ENCODE assay signal across 21 cellular contexts in genomic region chr7:21947056-21947455, GRCh38. TPM values are rescaled to one million over a fixed set of nuclear protein-coding genes. Genes with fewer than 3 reads are reported as not detected.
DNase-seq lines count a peak whose midpoint lies in the region; ATAC-seq and TF ChIP-seq lines count a peak whose summit lies in the region.
"Had no signal": no experiment of that assay in that cellular context is flagged by ENCODE, and none has a peak within 500 bp of the region (broad histone marks: within the 10 kb centered on the region; RNA-seq: fewer than 3 reads in every experiment).

No MANE protein-coding gene starts in this region.

- no peaks in the 10 kb centered on the region for H3K36me3 ChIP-seq in BLaER1 treated with 17β-estradiol and CSF1 and Interleukin-3, amounts not matched to agents 10 nM and 100 nM
- no peaks in the 10 kb centered on the region for H3K36me3 ChIP-seq in HCT116 (ENCODE audit: control insufficient read depth in 1 of 2, insufficient read depth in 2 of 2, low read length in 2 of 2)
- H3K36me3 ChIP-seq in OCI-LY3 (replicated peaks; ENCODE audit: low read depth, low read length) = no peaks in the 10 kb centered on the region
- H3K36me3 ChIP-seq: adrenal gland, cardiac muscle cell, lower lobe of right lung had no signal

- no peaks in the 10 kb centered on the region for H3K9me3 ChIP-seq in BLaER1 treated with 17β-estradiol and CSF1 and Interleukin-3, amounts not matched to agents 10 nM and 100 nM (replicated peaks in 1 of 11)
- H3K9me3 ChIP-seq in HCT116 (ENCODE audit: control insufficient read depth in 1 of 2, insufficient read depth in 1 of 2, low read depth in 1 of 2, low read length in 2 of 2) = no peaks in the 10 kb centered on the region
- H3K9me3 ChIP-seq in OCI-LY3 (ENCODE audit: insufficient read depth, low read length) = no peaks in the 10 kb centered on the region
- H3K9me3 ChIP-seq: adrenal gland, Caco-2, lower lobe of right lung had no signal

- peaks cover 0 to 3% (median 0%) of the 10 kb centered on the region in 7 donors for H3K9me3 Mint-ChIP-seq in naive B cell
- H3K9me3 Mint-ChIP-seq: activated T-helper 17 cell treated with anti-CD3 and anti-CD28 coated beads, Interleukin-2, amount 50 U/mL, for 72 hours; immature natural killer cell; stimulated activated naive CD8-positive, alpha-beta T cell treated with anti-CD3 and anti-CD28 coated beads, Interleukin-15, Interleukin-2, amounts not matched to agents 100 ng/mL and 50 ng/mL, for 24 hours had no signal

- H3K27me3 Mint-ChIP-seq in naive B cell = no peaks in the 10 kb centered on the region

- peak overlapping the region; percentile 23 for H2AFZ ChIP-seq in HCT116 (ENCODE audit: low read depth, low read length, poor library complexity, severe bottlenecking)
- no peak overlapping the region for H2AFZ ChIP-seq in OCI-LY3 (ENCODE audit: low read depth, low read length)

- DNase-seq in HCT116 (ENCODE audit: low read depth, low spot score) (no peak), naive B cell (no peak), hepatic stellate cell (ENCODE audit: low spot score) (no peak), lower leg skin (ENCODE audit: low spot score in 2 of 2) (no peak)
- DNase-seq: adrenal gland; Caco-2; glutamatergic neuron; immature natural killer cell; KBM-7; lower lobe of right lung; NCI-H1105; right cardiac atrium; stimulated activated CD4-positive, alpha-beta T cell treated with anti-CD3 and anti-CD28 coated beads, Interleukin-15, amount 100 ng/mL, for 24 hours had no signal

- peaks cover 36 to 54% (median 51%) of the 10 kb centered on the region in 10 experiments for H3K4me1 ChIP-seq in BLaER1 treated with 17β-estradiol and CSF1 and Interleukin-3, amounts not matched to agents 10 nM and 100 nM
- peaks cover 12 to 19% of the 10 kb centered on the region in 2 experiments for H3K4me1 ChIP-seq in HCT116 (ENCODE audit: control insufficient read depth in 1 of 2, insufficient read depth in 2 of 2, low read length in 2 of 2)
- peaks cover 47% of the 10 kb centered on the region for H3K4me1 ChIP-seq in OCI-LY3 (ENCODE audit: low read length)

- RAD21 ChIA-PET in HCT116 (lab: Charles Lee; ENCODE audit: low non-redundant PET in 1 of 2, low total read pairs in 2 of 2, uncharacterized antibody in 2 of 2, unreplicated experiment in 2 of 2) = no interaction called here

- H3K4me1 Mint-ChIP-seq in naive B cell = peaks cover 42 to 65% (median 59%) of the 10 kb centered on the region in 3 donors
- H3K4me1 Mint-ChIP-seq: activated T-helper 17 cell treated with anti-CD3 and anti-CD28 coated beads, Interleukin-2, amount 50 U/mL, for 72 hours had no signal

- TF ChIP-seq POLR2A in HCT116 (IDR thresholded peaks at IDR 0.05; ENCODE audit: borderline replicate concordance, extremely low read depth, insufficient read depth, insufficient read length) (no peak), lower leg skin (IDR thresholded peaks at IDR 0.05) (no peak)

- peak overlapping the region in 7 of 8 donors; percentile 2 to 92 (median 46) for H3K4me3 Mint-ChIP-seq in naive B cell

- peak overlapping the region in 5 of 6 donors; percentile 83 to 97 (median 91) for H3K27ac Mint-ChIP-seq in naive B cell
- H3K27ac Mint-ChIP-seq: activated T-helper 17 cell treated with anti-CD3 and anti-CD28 coated beads, Interleukin-2, amount 50 U/mL, for 72 hours; immature natural killer cell; stimulated activated naive CD8-positive, alpha-beta T cell treated with anti-CD3 and anti-CD28 coated beads, Interleukin-15, Interleukin-2, amounts not matched to agents 100 ng/mL and 50 ng/mL, for 24 hours had no signal

- H3K4me2 ChIP-seq in BLaER1 treated with 17β-estradiol and CSF1 and Interleukin-3, amounts not matched to agents 10 nM and 100 nM = peak overlapping the region; percentile 76 to 97 (median 90); a peak in 21 of 22 replicates
- H3K4me2 ChIP-seq in HCT116 (ENCODE audit: low read length) (no peak overlapping the region), OCI-LY3 (ENCODE audit: low read length) (peak overlapping the region; percentile 89)

- H3K27ac ChIP-seq in BLaER1 treated with 17β-estradiol and CSF1 and Interleukin-3, amounts not matched to agents 10 nM and 100 nM = no peak overlapping the region
- H3K27ac ChIP-seq in HCT116 (ENCODE audit: low read depth, low read length) (no peak overlapping the region), OCI-LY3 (ENCODE audit: low read length) (no peak overlapping the region; the same call in 1 of the 2 replicates)
- H3K27ac ChIP-seq: adrenal gland, cardiac muscle cell, lower lobe of right lung had no signal

- ATAC-seq in HCT116 (no peak), naive B cell (ENCODE audit: low read depth in 2 of 2) (no peak), HG03460 (IDR thresholded peaks at IDR 0.05; ENCODE audit: unreplicated experiment) (no peak), HG03045 (IDR thresholded peaks at IDR 0.05; ENCODE audit: unreplicated experiment) (no peak)
- ATAC-seq: activated CD4-positive, CD25-positive, alpha-beta regulatory T cell treated with anti-CD3 and anti-CD28 coated beads, Interleukin-2, amount 50 U/mL, for 24 hours; activated T-helper 17 cell treated with anti-CD3 and anti-CD28 coated beads, Interleukin-2, amount 50 U/mL, for 72 hours; lower lobe of right lung; right cardiac atrium had no signal

- peaks cover 0 to 6% (median 0%) of the 10 kb centered on the region in 11 experiments; a peak in 3 of 22 replicates for H4K20me1 ChIP-seq in BLaER1 treated with 17β-estradiol and CSF1 and Interleukin-3, amounts not matched to agents 10 nM and 100 nM
- H4K20me1 ChIP-seq in HCT116 (ENCODE audit: insufficient read depth) (no peaks in the 10 kb centered on the region), OCI-LY3 (ENCODE audit: insufficient read depth, low read length) (peaks cover 19% of the 10 kb centered on the region)

- TF ChIP-seq CTCF in HCT116 (IDR thresholded peaks at IDR 0.05 in 2 of 3, conservative IDR thresholded peaks at IDR 0.05 in 1 of 3; ENCODE audit: borderline replicate concordance in 1 of 3, insufficient read depth in 1 of 3, low read depth in 2 of 3, low read length in 2 of 3) (no peak), OCI-LY3 (IDR thresholded peaks at IDR 0.05; ENCODE audit: low read depth, low read length) (no peak), lower leg skin (IDR thresholded peaks at IDR 0.05) (no peak)

- POLR2A ChIA-PET in HCT116 (lab: Charles Lee) = no interaction called here

- no peak for TF ChIP-seq RAD21 in HCT116 (IDR thresholded peaks at IDR 0.05; ENCODE audit: low read depth)

- no TSS peak for BruUV-seq in HCT116 (replicated peaks; lab: Mats Ljungman, UMichigan)

- H3K79me2 ChIP-seq in HCT116 (ENCODE audit: insufficient read depth, low read length) = peaks cover 32% of the 10 kb centered on the region
- H3K79me2 ChIP-seq in OCI-LY3 (ENCODE audit: low read length) = peaks cover 31% of the 10 kb centered on the region

- H3K36me3 Mint-ChIP-seq in naive B cell = no peaks in the 10 kb centered on the region
- H3K36me3 Mint-ChIP-seq: immature natural killer cell had no signal

- no peaks in the 10 kb centered on the region for H3K27me3 ChIP-seq in BLaER1 treated with 17β-estradiol and CSF1 and Interleukin-3, amounts not matched to agents 10 nM and 100 nM
- H3K27me3 ChIP-seq in HCT116 (ENCODE audit: insufficient read depth, low read length) = no peaks in the 10 kb centered on the region
- no peaks in the 10 kb centered on the region for H3K27me3 ChIP-seq in OCI-LY3 (ENCODE audit: low read depth, low read length)
- H3K27me3 ChIP-seq: cardiac muscle cell had no signal

- intact Hi-C loops in HCT116 (cut with micrococcal nuclease) (no loop called here), lower leg skin (cut with DNase I; ENCODE audit: low total_unique reads) (no loop called here)

- CTCF ChIA-PET in HCT116 (lab: Charles Lee) = no interaction called here

- no peak overlapping the region for H3K9ac ChIP-seq in BLaER1 treated with 17β-estradiol and CSF1 and Interleukin-3, amounts not matched to agents 10 nM and 100 nM
- H3K9ac ChIP-seq in HCT116 (ENCODE audit: low read length) (no peak overlapping the region), OCI-LY3 (ENCODE audit: low read length) (no peak overlapping the region)

- WGBS in lower leg skin, 2 donors = 56% methylated on average over 3 of the region's 3 CpGs

- H3K4me3 ChIP-seq in BLaER1 treated with 17β-estradiol and CSF1 and Interleukin-3, amounts not matched to agents 10 nM and 100 nM = no peak overlapping the region
- H3K4me3 ChIP-seq in HCT116 (replicated peaks in 1 of 2; ENCODE audit: low read depth in 1 of 2, low read length in 2 of 2) (no peak overlapping the region), OCI-LY3 (ENCODE audit: low read length) (peak overlapping the region; percentile 2; the same call in 1 of the 2 replicates), lower leg skin (ENCODE audit: low read depth, poor library complexity, severe bottlenecking) (no peak overlapping the region)
- H3K4me3 ChIP-seq: adrenal gland, cardiac muscle cell had no signal

- H3K9me2 ChIP-seq in HCT116 (ENCODE audit: insufficient read depth) = no peaks in the 10 kb centered on the region

TF ChIP-seq in HCT116, 20 proteins besides CTCF, POLR2A, EP300 and RAD21 (continues in another document):
- TF ChIP-seq SRF (IDR thresholded peaks at IDR 0.05; ENCODE audit: low read depth) (no peak), REST (IDR thresholded peaks at IDR 0.05; ENCODE audit: low read depth) (no peak)

RNA-seq across cellular contexts. Expression of gene CDCA7L, which starts 1.4 kb away (rescaled TPM):
- total RNA-seq in HCT116 (2021; ENCODE audit: unreplicated experiment) (107 TPM), lower leg skin (100 to 1,000 TPM in 1 of 4 donors, 10 to 100 TPM in 3; 29.2 to 129 (median 74.9) TPM)
- polyA plus RNA-seq in HCT116 (2012) = 55.3 and 61.4 TPM in 2 replicates
- polyA plus RNA-seq in naive B cell (ENCODE audit: low read depth in 6 of 6) = 100 to 1,000 TPM; 229 to 356 (median 303) TPM
